In the genomic region with DNA sequence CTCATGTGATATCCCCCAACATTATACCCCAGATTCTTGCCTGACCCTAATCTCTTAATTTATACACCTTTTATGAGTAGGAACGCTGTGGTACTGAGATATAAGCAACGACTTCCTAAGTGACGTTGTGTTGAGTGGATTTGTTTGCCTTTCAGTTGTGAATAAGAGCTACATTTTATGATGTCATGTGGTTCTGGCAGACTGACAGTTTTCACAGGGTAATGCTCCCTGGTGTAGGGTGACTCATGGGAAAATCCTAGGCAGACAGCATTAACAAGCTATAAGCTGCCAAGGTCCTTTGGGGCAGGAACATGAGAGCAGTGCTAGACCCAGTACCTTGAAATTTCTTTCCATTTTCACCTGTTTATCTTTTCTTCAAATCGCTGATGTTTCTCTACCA, we compare ENCODE assay signal across 1 cellular context.
A peak's percentile ranks its signal among the peaks of the same experiment; 100 is the strongest.
TF ChIP-seq lines count a peak whose summit lies in the region.

No MANE protein-coding gene starts in this region.

TF ChIP-seq in GM12878, 131 proteins besides CTCF, POLR2A, EP300 and RAD21:
- TF ChIP-seq WRNIP1 (IDR thresholded peaks at IDR 0.05; ENCODE audit: borderline replicate concordance, low read depth, low read length) (no peak), EGR1 (IDR thresholded peaks at IDR 0.05; ENCODE audit: borderline replicate concordance in 1 of 2, low read depth in 2 of 2, low read length in 2 of 2) (no peak), MTA3 (IDR thresholded peaks at IDR 0.05; ENCODE audit: borderline replicate concordance, low read length) (no peak), NR2F1 (conservative IDR thresholded peaks at IDR 0.05) (no peak), ZNF207 (IDR thresholded peaks at IDR 0.05; ENCODE audit: borderline replicate concordance) (no peak), CREM (IDR thresholded peaks at IDR 0.05; ENCODE audit: low read depth) (peak; percentile 62; the same call in 1 of the 2 replicates), SREBF2 (IDR thresholded peaks at IDR 0.05; ENCODE audit: low read length) (no peak), NRF1 (conservative IDR thresholded peaks at IDR 0.05; ENCODE audit: low read depth, low read length) (no peak), RFX5 (IDR thresholded peaks at IDR 0.05; ENCODE audit: low read depth, low read length) (no peak), ZNF274 (IDR thresholded peaks at IDR 0.05; ENCODE audit: insufficient read depth, insufficient read length) (no peak), CREB1 (IDR thresholded peaks at IDR 0.05; ENCODE audit: low read depth) (peak; percentile 80), HDAC2 (IDR thresholded peaks at IDR 0.05) (no peak), SREBF1 (IDR thresholded peaks at IDR 0.05; ENCODE audit: low read length) (no peak), CHD4 (IDR thresholded peaks at IDR 0.05) (no peak), YY1 (IDR thresholded peaks at IDR 0.05; ENCODE audit: low read depth, low read length) (no peak), TCF3 (IDR thresholded peaks at IDR 0.05; ENCODE audit: borderline replicate concordance, insufficient read depth, low read depth, low read length) (no peak), SIN3A (IDR thresholded peaks at IDR 0.05; ENCODE audit: low read depth, low read length) (no peak), NR2C1 (IDR thresholded peaks at IDR 0.05) (no peak), PAX5 (IDR thresholded peaks at IDR 0.05; ENCODE audit: borderline replicate concordance, low read depth, low read length) (no peak), SPI1 (IDR thresholded peaks at IDR 0.05; ENCODE audit: borderline replicate concordance, insufficient read depth, low read depth, low read length) (no peak), ATF7 (IDR thresholded peaks at IDR 0.05; ENCODE audit: low read depth) (peak; percentile 70; the same call in 1 of the 2 replicates), IKZF1 (conservative IDR thresholded peaks at IDR 0.05) (no peak), NBN (IDR thresholded peaks at IDR 0.05) (no peak), HDGF (IDR thresholded peaks at IDR 0.05) (no peak), BHLHE40 (IDR thresholded peaks at IDR 0.05; ENCODE audit: borderline replicate concordance in 1 of 2, low read depth in 2 of 2, low read length in 1 of 2) (no peak), BCL11A (IDR thresholded peaks at IDR 0.05; ENCODE audit: low read depth, low read length) (no peak), TBL1XR1 (IDR thresholded peaks at IDR 0.05; ENCODE audit: low read depth, low read length) (no peak), MYB (IDR thresholded peaks at IDR 0.05; ENCODE audit: borderline replicate concordance, low read depth, low read length) (no peak), ZNF622 (IDR thresholded peaks at IDR 0.05) (no peak), JUNB (IDR thresholded peaks at IDR 0.05) (no peak), POU2F2 (IDR thresholded peaks at IDR 0.05; ENCODE audit: borderline replicate concordance, low read depth, low read length) (no peak), RCOR1 (conservative IDR thresholded peaks at IDR 0.05; ENCODE audit: low read depth, low read length) (no peak), RB1 (IDR thresholded peaks at IDR 0.05; ENCODE audit: borderline replicate concordance) (no peak), RUNX3 (IDR thresholded peaks at IDR 0.05; ENCODE audit: low read length) (peak; percentile 35; the same call in 1 of the 2 replicates), RBBP5 (conservative IDR thresholded peaks at IDR 0.05) (no peak), ASH2L (IDR thresholded peaks at IDR 0.05; ENCODE audit: borderline replicate concordance, low read depth) (no peak)
- TF ChIP-seq, protein P1, sequence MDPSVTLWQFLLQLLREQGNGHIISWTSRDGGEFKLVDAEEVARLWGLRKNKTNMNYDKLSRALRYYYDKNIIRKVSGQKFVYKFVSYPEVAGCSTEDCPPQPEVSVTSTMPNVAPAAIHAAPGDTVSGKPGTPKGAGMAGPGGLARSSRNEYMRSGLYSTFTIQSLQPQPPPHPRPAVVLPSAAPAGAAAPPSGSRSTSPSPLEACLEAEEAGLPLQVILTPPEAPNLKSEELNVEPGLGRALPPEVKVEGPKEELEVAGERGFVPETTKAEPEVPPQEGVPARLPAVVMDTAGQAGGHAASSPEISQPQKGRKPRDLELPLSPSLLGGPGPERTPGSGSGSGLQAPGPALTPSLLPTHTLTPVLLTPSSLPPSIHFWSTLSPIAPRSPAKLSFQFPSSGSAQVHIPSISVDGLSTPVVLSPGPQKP (IDR thresholded peaks at IDR 0.05; ENCODE audit: low read depth, low read length) = no peak
- TF ChIP-seq, protein P2, sequence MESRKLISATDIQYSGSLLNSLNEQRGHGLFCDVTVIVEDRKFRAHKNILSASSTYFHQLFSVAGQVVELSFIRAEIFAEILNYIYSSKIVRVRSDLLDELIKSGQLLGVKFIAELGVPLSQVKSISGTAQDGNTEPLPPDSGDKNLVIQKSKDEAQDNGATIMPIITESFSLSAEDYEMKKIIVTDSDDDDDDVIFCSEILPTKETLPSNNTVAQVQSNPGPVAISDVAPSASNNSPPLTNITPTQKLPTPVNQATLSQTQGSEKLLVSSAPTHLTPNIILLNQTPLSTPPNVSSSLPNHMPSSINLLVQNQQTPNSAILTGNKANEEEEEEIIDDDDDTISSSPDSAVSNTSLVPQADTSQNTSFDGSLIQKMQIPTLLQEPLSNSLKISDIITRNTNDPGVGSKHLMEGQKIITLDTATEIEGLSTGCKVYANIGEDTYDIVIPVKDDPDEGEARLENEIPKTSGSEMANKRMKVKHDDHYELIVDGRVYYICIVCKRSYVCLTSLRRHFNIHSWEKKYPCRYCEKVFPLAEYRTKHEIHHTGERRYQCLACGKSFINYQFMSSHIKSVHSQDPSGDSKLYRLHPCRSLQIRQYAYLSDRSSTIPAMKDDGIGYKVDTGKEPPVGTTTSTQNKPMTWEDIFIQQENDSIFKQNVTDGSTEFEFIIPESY (IDR thresholded peaks at IDR 0.05) = no peak
- TF ChIP-seq, protein P3, sequence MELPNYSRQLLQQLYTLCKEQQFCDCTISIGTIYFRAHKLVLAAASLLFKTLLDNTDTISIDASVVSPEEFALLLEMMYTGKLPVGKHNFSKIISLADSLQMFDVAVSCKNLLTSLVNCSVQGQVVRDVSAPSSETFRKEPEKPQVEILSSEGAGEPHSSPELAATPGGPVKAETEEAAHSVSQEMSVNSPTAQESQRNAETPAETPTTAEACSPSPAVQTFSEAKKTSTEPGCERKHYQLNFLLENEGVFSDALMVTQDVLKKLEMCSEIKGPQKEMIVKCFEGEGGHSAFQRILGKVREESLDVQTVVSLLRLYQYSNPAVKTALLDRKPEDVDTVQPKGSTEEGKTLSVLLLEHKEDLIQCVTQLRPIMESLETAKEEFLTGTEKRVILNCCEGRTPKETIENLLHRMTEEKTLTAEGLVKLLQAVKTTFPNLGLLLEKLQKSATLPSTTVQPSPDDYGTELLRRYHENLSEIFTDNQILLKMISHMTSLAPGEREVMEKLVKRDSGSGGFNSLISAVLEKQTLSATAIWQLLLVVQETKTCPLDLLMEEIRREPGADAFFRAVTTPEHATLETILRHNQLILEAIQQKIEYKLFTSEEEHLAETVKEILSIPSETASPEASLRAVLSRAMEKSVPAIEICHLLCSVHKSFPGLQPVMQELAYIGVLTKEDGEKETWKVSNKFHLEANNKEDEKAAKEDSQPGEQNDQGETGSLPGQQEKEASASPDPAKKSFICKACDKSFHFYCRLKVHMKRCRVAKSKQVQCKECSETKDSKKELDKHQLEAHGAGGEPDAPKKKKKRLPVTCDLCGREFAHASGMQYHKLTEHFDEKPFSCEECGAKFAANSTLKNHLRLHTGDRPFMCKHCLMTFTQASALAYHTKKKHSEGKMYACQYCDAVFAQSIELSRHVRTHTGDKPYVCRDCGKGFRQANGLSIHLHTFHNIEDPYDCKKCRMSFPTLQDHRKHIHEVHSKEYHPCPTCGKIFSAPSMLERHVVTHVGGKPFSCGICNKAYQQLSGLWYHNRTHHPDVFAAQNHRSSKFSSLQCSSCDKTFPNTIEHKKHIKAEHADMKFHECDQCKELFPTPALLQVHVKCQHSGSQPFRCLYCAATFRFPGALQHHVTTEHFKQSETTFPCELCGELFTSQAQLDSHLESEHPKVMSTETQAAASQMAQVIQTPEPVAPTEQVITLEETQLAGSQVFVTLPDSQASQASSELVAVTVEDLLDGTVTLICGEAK (IDR thresholded peaks at IDR 0.05; ENCODE audit: borderline replicate concordance) = no peak
- TF ChIP-seq, protein P4, sequence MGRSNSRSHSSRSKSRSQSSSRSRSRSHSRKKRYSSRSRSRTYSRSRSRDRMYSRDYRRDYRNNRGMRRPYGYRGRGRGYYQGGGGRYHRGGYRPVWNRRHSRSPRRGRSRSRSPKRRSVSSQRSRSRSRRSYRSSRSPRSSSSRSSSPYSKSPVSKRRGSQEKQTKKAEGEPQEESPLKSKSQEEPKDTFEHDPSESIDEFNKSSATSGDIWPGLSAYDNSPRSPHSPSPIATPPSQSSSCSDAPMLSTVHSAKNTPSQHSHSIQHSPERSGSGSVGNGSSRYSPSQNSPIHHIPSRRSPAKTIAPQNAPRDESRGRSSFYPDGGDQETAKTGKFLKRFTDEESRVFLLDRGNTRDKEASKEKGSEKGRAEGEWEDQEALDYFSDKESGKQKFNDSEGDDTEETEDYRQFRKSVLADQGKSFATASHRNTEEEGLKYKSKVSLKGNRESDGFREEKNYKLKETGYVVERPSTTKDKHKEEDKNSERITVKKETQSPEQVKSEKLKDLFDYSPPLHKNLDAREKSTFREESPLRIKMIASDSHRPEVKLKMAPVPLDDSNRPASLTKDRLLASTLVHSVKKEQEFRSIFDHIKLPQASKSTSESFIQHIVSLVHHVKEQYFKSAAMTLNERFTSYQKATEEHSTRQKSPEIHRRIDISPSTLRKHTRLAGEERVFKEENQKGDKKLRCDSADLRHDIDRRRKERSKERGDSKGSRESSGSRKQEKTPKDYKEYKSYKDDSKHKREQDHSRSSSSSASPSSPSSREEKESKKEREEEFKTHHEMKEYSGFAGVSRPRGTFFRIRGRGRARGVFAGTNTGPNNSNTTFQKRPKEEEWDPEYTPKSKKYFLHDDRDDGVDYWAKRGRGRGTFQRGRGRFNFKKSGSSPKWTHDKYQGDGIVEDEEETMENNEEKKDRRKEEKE (IDR thresholded peaks at IDR 0.05) = no peak
- TF ChIP-seq, protein P5, sequence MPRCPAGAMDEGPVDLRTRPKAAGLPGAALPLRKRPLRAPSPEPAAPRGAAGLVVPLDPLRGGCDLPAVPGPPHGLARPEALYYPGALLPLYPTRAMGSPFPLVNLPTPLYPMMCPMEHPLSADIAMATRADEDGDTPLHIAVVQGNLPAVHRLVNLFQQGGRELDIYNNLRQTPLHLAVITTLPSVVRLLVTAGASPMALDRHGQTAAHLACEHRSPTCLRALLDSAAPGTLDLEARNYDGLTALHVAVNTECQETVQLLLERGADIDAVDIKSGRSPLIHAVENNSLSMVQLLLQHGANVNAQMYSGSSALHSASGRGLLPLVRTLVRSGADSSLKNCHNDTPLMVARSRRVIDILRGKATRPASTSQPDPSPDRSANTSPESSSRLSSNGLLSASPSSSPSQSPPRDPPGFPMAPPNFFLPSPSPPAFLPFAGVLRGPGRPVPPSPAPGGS (IDR thresholded peaks at IDR 0.05; ENCODE audit: borderline replicate concordance, insufficient read depth, low read depth, low read length, poor library complexity, severe bottlenecking) = no peak
- TF ChIP-seq, protein P6, sequence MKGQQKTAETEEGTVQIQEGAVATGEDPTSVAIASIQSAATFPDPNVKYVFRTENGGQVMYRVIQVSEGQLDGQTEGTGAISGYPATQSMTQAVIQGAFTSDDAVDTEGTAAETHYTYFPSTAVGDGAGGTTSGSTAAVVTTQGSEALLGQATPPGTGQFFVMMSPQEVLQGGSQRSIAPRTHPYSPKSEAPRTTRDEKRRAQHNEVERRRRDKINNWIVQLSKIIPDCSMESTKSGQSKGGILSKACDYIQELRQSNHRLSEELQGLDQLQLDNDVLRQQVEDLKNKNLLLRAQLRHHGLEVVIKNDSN (IDR thresholded peaks at IDR 0.05; ENCODE audit: borderline replicate concordance, extremely low read length, insufficient read depth, low read depth, low read length) = no peak
- TF ChIP-seq, protein P7, sequence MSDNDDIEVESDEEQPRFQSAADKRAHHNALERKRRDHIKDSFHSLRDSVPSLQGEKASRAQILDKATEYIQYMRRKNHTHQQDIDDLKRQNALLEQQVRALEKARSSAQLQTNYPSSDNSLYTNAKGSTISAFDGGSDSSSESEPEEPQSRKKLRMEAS (IDR thresholded peaks at IDR 0.05; ENCODE audit: low read depth, low read length) = no peak
- TF ChIP-seq, protein P8, sequence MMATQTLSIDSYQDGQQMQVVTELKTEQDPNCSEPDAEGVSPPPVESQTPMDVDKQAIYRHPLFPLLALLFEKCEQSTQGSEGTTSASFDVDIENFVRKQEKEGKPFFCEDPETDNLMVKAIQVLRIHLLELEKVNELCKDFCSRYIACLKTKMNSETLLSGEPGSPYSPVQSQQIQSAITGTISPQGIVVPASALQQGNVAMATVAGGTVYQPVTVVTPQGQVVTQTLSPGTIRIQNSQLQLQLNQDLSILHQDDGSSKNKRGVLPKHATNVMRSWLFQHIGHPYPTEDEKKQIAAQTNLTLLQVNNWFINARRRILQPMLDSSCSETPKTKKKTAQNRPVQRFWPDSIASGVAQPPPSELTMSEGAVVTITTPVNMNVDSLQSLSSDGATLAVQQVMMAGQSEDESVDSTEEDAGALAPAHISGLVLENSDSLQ (IDR thresholded peaks at IDR 0.05) = 0 out of 2 replicates have a peak, but pooled peaks have one; percentile 40
- TF ChIP-seq, protein P9, sequence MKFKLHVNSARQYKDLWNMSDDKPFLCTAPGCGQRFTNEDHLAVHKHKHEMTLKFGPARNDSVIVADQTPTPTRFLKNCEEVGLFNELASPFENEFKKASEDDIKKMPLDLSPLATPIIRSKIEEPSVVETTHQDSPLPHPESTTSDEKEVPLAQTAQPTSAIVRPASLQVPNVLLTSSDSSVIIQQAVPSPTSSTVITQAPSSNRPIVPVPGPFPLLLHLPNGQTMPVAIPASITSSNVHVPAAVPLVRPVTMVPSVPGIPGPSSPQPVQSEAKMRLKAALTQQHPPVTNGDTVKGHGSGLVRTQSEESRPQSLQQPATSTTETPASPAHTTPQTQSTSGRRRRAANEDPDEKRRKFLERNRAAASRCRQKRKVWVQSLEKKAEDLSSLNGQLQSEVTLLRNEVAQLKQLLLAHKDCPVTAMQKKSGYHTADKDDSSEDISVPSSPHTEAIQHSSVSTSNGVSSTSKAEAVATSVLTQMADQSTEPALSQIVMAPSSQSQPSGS (IDR thresholded peaks at IDR 0.05; ENCODE audit: low read length) = 0 out of 2 replicates have a peak, but pooled peaks have one; percentile 14
- TF ChIP-seq, protein P10, sequence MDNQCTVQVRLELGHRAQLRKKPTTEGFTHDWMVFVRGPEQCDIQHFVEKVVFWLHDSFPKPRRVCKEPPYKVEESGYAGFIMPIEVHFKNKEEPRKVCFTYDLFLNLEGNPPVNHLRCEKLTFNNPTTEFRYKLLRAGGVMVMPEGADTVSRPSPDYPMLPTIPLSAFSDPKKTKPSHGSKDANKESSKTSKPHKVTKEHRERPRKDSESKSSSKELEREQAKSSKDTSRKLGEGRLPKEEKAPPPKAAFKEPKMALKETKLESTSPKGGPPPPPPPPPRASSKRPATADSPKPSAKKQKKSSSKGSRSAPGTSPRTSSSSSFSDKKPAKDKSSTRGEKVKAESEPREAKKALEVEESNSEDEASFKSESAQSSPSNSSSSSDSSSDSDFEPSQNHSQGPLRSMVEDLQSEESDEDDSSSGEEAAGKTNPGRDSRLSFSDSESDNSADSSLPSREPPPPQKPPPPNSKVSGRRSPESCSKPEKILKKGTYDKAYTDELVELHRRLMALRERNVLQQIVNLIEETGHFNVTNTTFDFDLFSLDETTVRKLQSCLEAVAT (IDR thresholded peaks at IDR 0.05) = no peak
